ENCODE assay signal across 1 cellular context in genomic region chr19:35299523-35300339, GRCh38.
TF ChIP-seq lines count a peak whose summit lies in the region.

No MANE protein-coding gene starts in this region.

TF ChIP-seq in K562, 482 proteins besides CTCF, POLR2A, EP300 and RAD21 (continued from another document):
- TF ChIP-seq SMAD3 (CRISPR knock-in tag; conservative IDR thresholded peaks at IDR 0.05), result no peak
- TF ChIP-seq, protein P1, sequence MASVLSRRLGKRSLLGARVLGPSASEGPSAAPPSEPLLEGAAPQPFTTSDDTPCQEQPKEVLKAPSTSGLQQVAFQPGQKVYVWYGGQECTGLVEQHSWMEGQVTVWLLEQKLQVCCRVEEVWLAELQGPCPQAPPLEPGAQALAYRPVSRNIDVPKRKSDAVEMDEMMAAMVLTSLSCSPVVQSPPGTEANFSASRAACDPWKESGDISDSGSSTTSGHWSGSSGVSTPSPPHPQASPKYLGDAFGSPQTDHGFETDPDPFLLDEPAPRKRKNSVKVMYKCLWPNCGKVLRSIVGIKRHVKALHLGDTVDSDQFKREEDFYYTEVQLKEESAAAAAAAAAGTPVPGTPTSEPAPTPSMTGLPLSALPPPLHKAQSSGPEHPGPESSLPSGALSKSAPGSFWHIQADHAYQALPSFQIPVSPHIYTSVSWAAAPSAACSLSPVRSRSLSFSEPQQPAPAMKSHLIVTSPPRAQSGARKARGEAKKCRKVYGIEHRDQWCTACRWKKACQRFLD (CRISPR knock-in tag; IDR thresholded peaks at IDR 0.05), result no peak
